Comparison of ENCODE assay signal across 8 cellular contexts in genomic region chr22:20699856-20700255, GRCh38.
DNase-seq lines count a peak whose midpoint lies in the region; ATAC-seq and TF ChIP-seq lines count a peak whose summit lies in the region.
"Not testable (repeated sequence)": the region's sequence is repeated elsewhere in the genome, so short reads cannot be mapped to it uniquely, and the experiment has no call there.

No MANE protein-coding gene starts in this region.

- peaks cover 0 to 26% (median 15%) of the 10 kb centered on the region in 4 donors for H3K4me1 Mint-ChIP-seq in CD4-positive, CD25-positive, alpha-beta regulatory T cell
- peaks cover 23% of the 10 kb centered on the region for H3K4me1 Mint-ChIP-seq in activated CD4-positive, alpha-beta T cell treated with anti-CD3 and anti-CD28 coated beads, Interleukin-2, amount 10 ng/mL, durations not matched to agents 7 days and 5 days
- not testable (repeated sequence) for H3K4me1 Mint-ChIP-seq in natural killer cell
- peaks cover 17% of the 10 kb centered on the region for H3K4me1 Mint-ChIP-seq in nephron progenitor cell
- H3K4me1 Mint-ChIP-seq in osteocyte (ENCODE audit: unreplicated experiment): peaks cover 15% of the 10 kb centered on the region

- H3K27me3 ChIP-seq in CD4-positive, CD25-positive, alpha-beta regulatory T cell (ENCODE audit: control insufficient read depth, insufficient read depth, low read length); sigmoid colon: not testable (repeated sequence)

- H3K4me3 Mint-ChIP-seq in CD4-positive, CD25-positive, alpha-beta regulatory T cell: peak overlapping the region in 3 of 4 donors; percentile 7 to 43 (median 25)
- not testable (repeated sequence) for H3K4me3 Mint-ChIP-seq in activated CD4-positive, alpha-beta T cell treated with anti-CD3 and anti-CD28 coated beads, Interleukin-2, amount 10 ng/mL, durations not matched to agents 7 days and 5 days; osteocyte (ENCODE audit: unreplicated experiment)
- H3K4me3 Mint-ChIP-seq in natural killer cell (peak overlapping the region; percentile 50), nephron progenitor cell (peak overlapping the region; percentile 25)

- not testable (repeated sequence) for H3K9me3 Mint-ChIP-seq in CD4-positive, CD25-positive, alpha-beta regulatory T cell; activated CD4-positive, alpha-beta T cell treated with anti-CD3 and anti-CD28 coated beads, Interleukin-2, amount 10 ng/mL, durations not matched to agents 7 days and 5 days; natural killer cell; nephron progenitor cell; osteocyte (ENCODE audit: unreplicated experiment)

- H3K4me1 ChIP-seq in CD4-positive, CD25-positive, alpha-beta regulatory T cell (ENCODE audit: control insufficient read depth, insufficient read depth, low read length, poor library complexity, severe bottlenecking): peaks cover 18% of the 10 kb centered on the region
- H3K4me1 ChIP-seq in sigmoid colon: peaks cover 0 to 16% (median 11%) of the 10 kb centered on the region in 4 donors

- not testable (repeated sequence) for TF ChIP-seq POLR2A in sigmoid colon (IDR thresholded peaks at IDR 0.05)

- not testable (repeated sequence) for DNase-seq in CD4-positive, CD25-positive, alpha-beta regulatory T cell; activated CD4-positive, alpha-beta T cell treated with anti-CD3 and anti-CD28 coated beads, Interleukin-2, amount 10 ng/mL, durations not matched to agents 7 days and 5 days; natural killer cell; nephron progenitor cell
- peak; percentile 22 for DNase-seq in coronary artery (ENCODE audit: low spot score)
- DNase-seq in left lobe of liver (ENCODE audit: low spot score): peak; percentile 30
- DNase-seq in osteocyte (ENCODE audit: extremely low spot score, unreplicated experiment): peak; percentile 15
- DNase-seq in sigmoid colon: peak; percentile 37

- not testable (repeated sequence) for H3K4me3 ChIP-seq in CD4-positive, CD25-positive, alpha-beta regulatory T cell (ENCODE audit: low read depth, low read length); coronary artery; sigmoid colon

- intact Hi-C loops in natural killer cell (cut with micrococcal nuclease): loop anchor here (5.0 kb wide), 1 partner anchor 133 kb away; no protein-coding TSS in a partner anchor
- intact Hi-C loops in sigmoid colon (cut with DNase I): loop anchor here (5.0 to 10.0 kb wide), 2 partner anchors 133 to 205 kb away; partner anchors contain the start of gene KLHL22

- TF ChIP-seq EP300 in sigmoid colon (IDR thresholded peaks at IDR 0.05): not testable (repeated sequence)

- 88 to 93% methylated on average over 9 of the region's 9 CpGs for WGBS in sigmoid colon, 2 donors

- H3K9me3 ChIP-seq in CD4-positive, CD25-positive, alpha-beta regulatory T cell (ENCODE audit: control insufficient read depth in 2 of 2, low read length in 2 of 2); sigmoid colon: not testable (repeated sequence)

- not testable (repeated sequence) for H3K27ac ChIP-seq in CD4-positive, CD25-positive, alpha-beta regulatory T cell (ENCODE audit: insufficient read depth, low read length, poor library complexity, severe bottlenecking); coronary artery; sigmoid colon

- not testable (repeated sequence) for TF ChIP-seq CTCF in coronary artery (IDR thresholded peaks at IDR 0.05); natural killer cell (IDR thresholded peaks at IDR 0.05); nephron progenitor cell (IDR thresholded peaks at IDR 0.05); osteocyte (IDR thresholded peaks at IDR 0.05); sigmoid colon (IDR thresholded peaks at IDR 0.05)

- POLR2A ChIA-PET in activated CD4-positive, alpha-beta T cell treated with anti-CD3 and anti-CD28 coated beads, Interleukin-2, amount 10 ng/mL, durations not matched to agents 7 days and 5 days (lab: Charles Lee): not testable (repeated sequence)

- H3K27ac Mint-ChIP-seq in CD4-positive, CD25-positive, alpha-beta regulatory T cell; natural killer cell; nephron progenitor cell; osteocyte (ENCODE audit: unreplicated experiment): not testable (repeated sequence)
- peak overlapping the region; percentile 64 for H3K27ac Mint-ChIP-seq in activated CD4-positive, alpha-beta T cell treated with anti-CD3 and anti-CD28 coated beads, Interleukin-2, amount 10 ng/mL, durations not matched to agents 7 days and 5 days

- H3K27me3 Mint-ChIP-seq in CD4-positive, CD25-positive, alpha-beta regulatory T cell; activated CD4-positive, alpha-beta T cell treated with anti-CD3 and anti-CD28 coated beads, Interleukin-2, amount 10 ng/mL, durations not matched to agents 7 days and 5 days; natural killer cell (ENCODE audit: low read depth in 2 of 2); osteocyte (ENCODE audit: unreplicated experiment): not testable (repeated sequence)
- peaks cover 46% of the 10 kb centered on the region for H3K27me3 Mint-ChIP-seq in nephron progenitor cell (ENCODE audit: low read depth, poor library complexity)

- not testable (repeated sequence) for ATAC-seq in CD4-positive, CD25-positive, alpha-beta regulatory T cell (ENCODE audit: low read depth in 2 of 2); left lobe of liver; natural killer cell

- H3K36me3 ChIP-seq in CD4-positive, CD25-positive, alpha-beta regulatory T cell (ENCODE audit: control insufficient read depth, insufficient read depth, low read length); sigmoid colon: not testable (repeated sequence)

- CTCF ChIA-PET in activated CD4-positive, alpha-beta T cell treated with anti-CD3 and anti-CD28 coated beads, Interleukin-2, amount 10 ng/mL, durations not matched to agents 7 days and 5 days (lab: Charles Lee): interaction anchor here (1.4 to 1.6 kb wide), 2 partner anchors 94 to 135 kb away, joined by 6 to 7 read pairs; no protein-coding TSS in a partner anchor

- H3K36me3 Mint-ChIP-seq in CD4-positive, CD25-positive, alpha-beta regulatory T cell; activated CD4-positive, alpha-beta T cell treated with anti-CD3 and anti-CD28 coated beads, Interleukin-2, amount 10 ng/mL, durations not matched to agents 7 days and 5 days (ENCODE audit: low read depth); natural killer cell; nephron progenitor cell (ENCODE audit: low read depth); osteocyte (ENCODE audit: unreplicated experiment): not testable (repeated sequence)
